9 cellular contexts compared by ENCODE assay signal in the genomic region with DNA sequence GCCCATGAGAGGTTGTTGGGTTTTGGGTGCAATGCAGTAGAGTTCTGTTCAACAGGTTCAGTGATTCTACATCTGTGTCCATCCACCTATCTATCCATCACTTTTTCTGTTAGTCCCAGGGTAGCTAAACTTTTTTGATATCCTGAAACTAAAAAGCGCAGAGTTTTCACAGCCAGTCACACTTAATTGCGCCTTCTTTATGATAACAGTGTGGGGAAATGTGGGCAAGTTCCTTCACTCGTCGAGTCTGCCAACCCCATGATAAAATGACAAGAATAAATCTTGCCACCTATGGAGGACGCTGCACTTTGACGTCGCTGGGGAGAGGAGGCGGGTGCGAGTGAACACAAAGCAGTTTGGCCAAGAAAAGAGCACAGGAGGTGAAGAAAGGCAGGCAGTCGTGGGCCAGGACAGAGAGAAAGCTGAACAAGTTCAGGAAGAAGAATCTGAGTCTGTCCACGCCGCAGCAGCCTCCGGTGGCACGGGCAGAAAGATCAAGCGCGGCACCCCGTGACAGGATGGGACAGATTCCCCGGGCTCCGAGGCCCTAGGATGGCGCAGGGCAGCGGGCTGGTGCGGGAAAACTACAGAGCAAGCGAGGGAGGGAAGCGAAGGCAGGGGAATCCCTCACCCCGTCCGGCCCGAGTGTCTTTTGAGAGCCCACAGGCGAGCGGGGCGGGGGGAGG. TPM values are rescaled to one million over a fixed set of nuclear protein-coding genes. Genes with fewer than 3 reads are reported as not detected.
DNase-seq lines count a peak whose midpoint lies in the region; FAIRE-seq and TF ChIP-seq lines count a peak whose summit lies in the region.
"Had no signal": no experiment of that assay in that cellular context is flagged by ENCODE, and none has a peak within 500 bp of the region (broad histone marks: within the 10 kb centered on the region; RNA-seq: fewer than 3 reads in every experiment).

No MANE protein-coding gene starts in this region.

- no peaks in the 10 kb centered on the region for H3K79me2 ChIP-seq in SK-N-SH (ENCODE audit: insufficient read depth)

- TF ChIP-seq RAD21 in SK-N-SH (IDR thresholded peaks at IDR 0.05; ENCODE audit: low read length) = no peak

- no peaks in the 10 kb centered on the region for H4K20me1 ChIP-seq in SK-N-SH (ENCODE audit: insufficient read depth)

- FAIRE-seq in urothelium cell line (lab: Jason Lieb, UNC) = peak; percentile 20
- FAIRE-seq: colon had no signal

- no peaks in the 10 kb centered on the region for H3K9me3 ChIP-seq in HAP-1
- H3K9me3 ChIP-seq in SK-N-SH = no peaks in the 10 kb centered on the region
- H3K9me3 ChIP-seq in iPS-18c (ENCODE audit: control insufficient read depth, insufficient read depth, low read length) = no peaks in the 10 kb centered on the region

- no peaks in the 10 kb centered on the region for H3K9me2 ChIP-seq in SK-N-SH

- H3K4me2 ChIP-seq in SK-N-SH = peak overlapping the region; percentile 76

- peaks cover 9% of the 10 kb centered on the region for H3K4me1 ChIP-seq in HAP-1
- no peaks in the 10 kb centered on the region; a peak in 1 of 4 replicates for H3K4me1 ChIP-seq in SK-N-SH (ENCODE audit: control insufficient read depth in 1 of 2, insufficient read depth in 2 of 2, low read depth in 1 of 2, low read length in 1 of 2)

- peak; percentile 80 for DNase-seq in DMS53 treated with DMSO at 0.1 percent for 48 hours (lab: John Stamatoyannopoulos, UW; ENCODE audit: unreplicated experiment)
- no peak for DNase-seq in HAP-1 (ENCODE audit: low spot score in 2 of 2)
- no peak for DNase-seq in SK-N-SH
- peak; percentile 14 for DNase-seq in urothelium cell line (ENCODE audit: low spot score)
- DNase-seq in anterior cingulate cortex (lab: John Stamatoyannopoulos, UW) = no peak
- no peak for DNase-seq in SK-N-DZ (ENCODE audit: low spot score)
- DNase-seq in effector CD4-positive, alpha-beta T cell = no peak

- no peak for TF ChIP-seq EP300 in SK-N-SH (IDR thresholded peaks at IDR 0.05; ENCODE audit: borderline replicate concordance in 1 of 2, low read depth in 1 of 2, low read length in 1 of 2)

- H3K27me3 ChIP-seq in HAP-1 (ENCODE audit: low read depth) = peaks cover 33% of the 10 kb centered on the region
- peaks cover 77% of the 10 kb centered on the region for H3K27me3 ChIP-seq in SK-N-SH (ENCODE audit: insufficient read depth)

- no peak overlapping the region for H3K27ac ChIP-seq in SK-N-SH (ENCODE audit: low read depth in 2 of 2, low read length in 1 of 2)

- 14% methylated on average over 30 of the region's 30 CpGs for WGBS in SK-N-SH (ENCODE audit: low lambda C conversion rate)

- POLR2A ChIA-PET in SK-N-SH (lab: Yijun Ruan, JAX) = no interaction called here

- H3K36me3 ChIP-seq in HAP-1 (replicated peaks) = no peaks in the 10 kb centered on the region
- no peaks in the 10 kb centered on the region for H3K36me3 ChIP-seq in SK-N-SH (replicated peaks in 1 of 2; ENCODE audit: control insufficient read depth in 1 of 2, insufficient read depth in 2 of 2, low read length in 1 of 2)

- CTCF ChIA-PET in SK-N-SH (lab: Yijun Ruan, JAX) = interaction anchor here (0.7 to 7.5 kb wide), 13 partner anchors 12 to 1338 kb away, joined by 3 to 68 read pairs (median 4); no protein-coding TSS in a partner anchor

- H3F3A ChIP-seq in SK-N-SH (replicated peaks; ENCODE audit: insufficient read depth) = no peaks in the 10 kb centered on the region

- H3K4me3 ChIP-seq in HAP-1 = peak overlapping the region; percentile 32
- peak overlapping the region in 1 of 2 experiments; percentile 43; a peak in 2 of 4 replicates for H3K4me3 ChIP-seq in SK-N-SH (ENCODE audit: low read depth in 2 of 2, low read length in 1 of 2)
- H3K4me3 ChIP-seq in iPS-18c (ENCODE audit: insufficient read depth, low read depth, low read length) = peak overlapping the region; percentile 59

- TF ChIP-seq CTCF in SK-N-SH (IDR thresholded peaks at IDR 0.05) = no peak

- in situ Hi-C loops in HAP-1 (cut with MboI; ENCODE audit: low sequenced_read_pairs) = loop anchor here (5.0 to 10.0 kb wide), 2 partner anchors 470 to 987 kb away; no protein-coding TSS in a partner anchor

- H3K9ac ChIP-seq in SK-N-SH = no peak overlapping the region

- H2AFZ ChIP-seq in SK-N-SH (ENCODE audit: low read depth) = no peak overlapping the region

TF ChIP-seq in SK-N-SH, 30 proteins besides CTCF, POLR2A, EP300 and RAD21 (continues in another document):
- TF ChIP-seq EZH2phosphoT487 (IDR thresholded peaks at IDR 0.05; ENCODE audit: borderline replicate concordance, low read depth) (no peak; the same call in 1 of the 2 replicates), MEF2A (IDR thresholded peaks at IDR 0.05; ENCODE audit: borderline replicate concordance, low read depth) (no peak), SIN3A (IDR thresholded peaks at IDR 0.05; ENCODE audit: borderline replicate concordance, low read depth, low read length) (no peak), NFIC (IDR thresholded peaks at IDR 0.05; ENCODE audit: borderline replicate concordance) (no peak), TEAD4 (IDR thresholded peaks at IDR 0.05; ENCODE audit: borderline replicate concordance, insufficient read depth) (no peak), FOXM1 (IDR thresholded peaks at IDR 0.05; ENCODE audit: low read depth) (no peak), FOXJ3 (CRISPR knock-in tag; IDR thresholded peaks at IDR 0.05) (no peak), SMC3 (IDR thresholded peaks at IDR 0.05; ENCODE audit: low read depth, low read length) (no peak), JUND (IDR thresholded peaks at IDR 0.05) (no peak), CHD2 (IDR thresholded peaks at IDR 0.05; ENCODE audit: low read length, partially characterized antibody) (no peak), YY1 (IDR thresholded peaks at IDR 0.05; ENCODE audit: low read depth) (no peak), RXRA (IDR thresholded peaks at IDR 0.05; ENCODE audit: borderline replicate concordance, low read depth) (no peak), GABPA (IDR thresholded peaks at IDR 0.05; ENCODE audit: low read depth) (no peak), RFX5 (IDR thresholded peaks at IDR 0.05; ENCODE audit: low read length) (no peak)
- TF ChIP-seq, protein P1, sequence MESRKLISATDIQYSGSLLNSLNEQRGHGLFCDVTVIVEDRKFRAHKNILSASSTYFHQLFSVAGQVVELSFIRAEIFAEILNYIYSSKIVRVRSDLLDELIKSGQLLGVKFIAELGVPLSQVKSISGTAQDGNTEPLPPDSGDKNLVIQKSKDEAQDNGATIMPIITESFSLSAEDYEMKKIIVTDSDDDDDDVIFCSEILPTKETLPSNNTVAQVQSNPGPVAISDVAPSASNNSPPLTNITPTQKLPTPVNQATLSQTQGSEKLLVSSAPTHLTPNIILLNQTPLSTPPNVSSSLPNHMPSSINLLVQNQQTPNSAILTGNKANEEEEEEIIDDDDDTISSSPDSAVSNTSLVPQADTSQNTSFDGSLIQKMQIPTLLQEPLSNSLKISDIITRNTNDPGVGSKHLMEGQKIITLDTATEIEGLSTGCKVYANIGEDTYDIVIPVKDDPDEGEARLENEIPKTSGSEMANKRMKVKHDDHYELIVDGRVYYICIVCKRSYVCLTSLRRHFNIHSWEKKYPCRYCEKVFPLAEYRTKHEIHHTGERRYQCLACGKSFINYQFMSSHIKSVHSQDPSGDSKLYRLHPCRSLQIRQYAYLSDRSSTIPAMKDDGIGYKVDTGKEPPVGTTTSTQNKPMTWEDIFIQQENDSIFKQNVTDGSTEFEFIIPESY (IDR thresholded peaks at IDR 0.05; ENCODE audit: borderline replicate concordance, low read depth) = no peak
- TF ChIP-seq, protein P2, sequence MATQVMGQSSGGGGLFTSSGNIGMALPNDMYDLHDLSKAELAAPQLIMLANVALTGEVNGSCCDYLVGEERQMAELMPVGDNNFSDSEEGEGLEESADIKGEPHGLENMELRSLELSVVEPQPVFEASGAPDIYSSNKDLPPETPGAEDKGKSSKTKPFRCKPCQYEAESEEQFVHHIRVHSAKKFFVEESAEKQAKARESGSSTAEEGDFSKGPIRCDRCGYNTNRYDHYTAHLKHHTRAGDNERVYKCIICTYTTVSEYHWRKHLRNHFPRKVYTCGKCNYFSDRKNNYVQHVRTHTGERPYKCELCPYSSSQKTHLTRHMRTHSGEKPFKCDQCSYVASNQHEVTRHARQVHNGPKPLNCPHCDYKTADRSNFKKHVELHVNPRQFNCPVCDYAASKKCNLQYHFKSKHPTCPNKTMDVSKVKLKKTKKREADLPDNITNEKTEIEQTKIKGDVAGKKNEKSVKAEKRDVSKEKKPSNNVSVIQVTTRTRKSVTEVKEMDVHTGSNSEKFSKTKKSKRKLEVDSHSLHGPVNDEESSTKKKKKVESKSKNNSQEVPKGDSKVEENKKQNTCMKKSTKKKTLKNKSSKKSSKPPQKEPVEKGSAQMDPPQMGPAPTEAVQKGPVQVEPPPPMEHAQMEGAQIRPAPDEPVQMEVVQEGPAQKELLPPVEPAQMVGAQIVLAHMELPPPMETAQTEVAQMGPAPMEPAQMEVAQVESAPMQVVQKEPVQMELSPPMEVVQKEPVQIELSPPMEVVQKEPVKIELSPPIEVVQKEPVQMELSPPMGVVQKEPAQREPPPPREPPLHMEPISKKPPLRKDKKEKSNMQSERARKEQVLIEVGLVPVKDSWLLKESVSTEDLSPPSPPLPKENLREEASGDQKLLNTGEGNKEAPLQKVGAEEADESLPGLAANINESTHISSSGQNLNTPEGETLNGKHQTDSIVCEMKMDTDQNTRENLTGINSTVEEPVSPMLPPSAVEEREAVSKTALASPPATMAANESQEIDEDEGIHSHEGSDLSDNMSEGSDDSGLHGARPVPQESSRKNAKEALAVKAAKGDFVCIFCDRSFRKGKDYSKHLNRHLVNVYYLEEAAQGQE (IDR thresholded peaks at IDR 0.05; ENCODE audit: low read depth, low read length) = no peak
- TF ChIP-seq, protein P3, sequence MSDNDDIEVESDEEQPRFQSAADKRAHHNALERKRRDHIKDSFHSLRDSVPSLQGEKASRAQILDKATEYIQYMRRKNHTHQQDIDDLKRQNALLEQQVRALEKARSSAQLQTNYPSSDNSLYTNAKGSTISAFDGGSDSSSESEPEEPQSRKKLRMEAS (IDR thresholded peaks at IDR 0.05; ENCODE audit: low read depth) = no peak
- TF ChIP-seq, protein P4, sequence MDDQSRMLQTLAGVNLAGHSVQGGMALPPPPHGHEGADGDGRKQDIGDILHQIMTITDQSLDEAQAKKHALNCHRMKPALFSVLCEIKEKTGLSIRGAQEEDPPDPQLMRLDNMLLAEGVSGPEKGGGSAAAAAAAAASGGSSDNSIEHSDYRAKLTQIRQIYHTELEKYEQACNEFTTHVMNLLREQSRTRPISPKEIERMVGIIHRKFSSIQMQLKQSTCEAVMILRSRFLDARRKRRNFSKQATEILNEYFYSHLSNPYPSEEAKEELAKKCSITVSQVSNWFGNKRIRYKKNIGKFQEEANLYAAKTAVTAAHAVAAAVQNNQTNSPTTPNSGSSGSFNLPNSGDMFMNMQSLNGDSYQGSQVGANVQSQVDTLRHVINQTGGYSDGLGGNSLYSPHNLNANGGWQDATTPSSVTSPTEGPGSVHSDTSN (IDR thresholded peaks at IDR 0.05) = no peak

RNA-seq across cellular contexts. Expression of a gene that starts 9.2 kb away (rescaled TPM):
- polyA plus RNA-seq in SK-N-SH (2012; rRNA removed) = not detected in 2 replicates
- polyA plus RNA-seq in SK-N-SH (2012; cell fraction: cytosol; rRNA removed) = not detected in 2 replicates
- not detected in 2 replicates for polyA plus RNA-seq in SK-N-SH (2012; cell fraction: nucleus; rRNA removed)
- not detected in 2 replicates for polyA plus RNA-seq in SK-N-DZ (2014; cell fraction: cytosol; rRNA removed)
- polyA plus RNA-seq in SK-N-DZ (2014; cell fraction: nucleus; rRNA removed) = not detected in 2 replicates

Comparison
In these comparisons a context has a peak if more than half of its experiments do, and no peak if none do; other contexts are left out.
1. DNase-seq: peak in DMS53 treated with DMSO at 0.1 percent for 48 hours (single experiment) and urothelium cell line (single experiment); none in HAP-1 (0 of 2), SK-N-SH (single experiment), anterior cingulate cortex (0 of 58), SK-N-DZ (single experiment) and effector CD4-positive, alpha-beta T cell (single experiment).